33 cellular contexts compared by ENCODE assay signal in the genomic region with DNA sequence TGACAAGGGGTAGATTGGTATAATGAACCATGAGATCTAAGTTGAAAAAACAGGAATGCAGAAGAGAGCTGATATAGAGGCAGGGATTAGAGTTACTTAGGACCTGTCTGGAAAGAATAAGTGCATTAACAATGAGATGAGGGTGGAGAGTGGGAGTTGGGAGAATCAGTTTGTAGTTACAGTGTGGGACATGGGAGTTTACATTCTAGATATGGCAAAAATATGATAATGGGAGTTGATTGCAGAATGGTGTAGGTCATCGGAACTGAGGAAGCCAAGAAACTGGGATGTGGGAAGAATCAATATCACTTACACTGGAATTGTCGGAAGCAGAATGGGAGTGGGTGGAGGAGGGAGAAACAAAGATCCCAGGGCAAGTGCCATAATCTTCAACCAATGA.
"Had no signal": no experiment of that assay in that cellular context is flagged by ENCODE, and none has a peak within 500 bp of the region (broad histone marks: within the 10 kb centered on the region; RNA-seq: fewer than 3 reads in every experiment).

No MANE protein-coding gene starts in this region.

- H3K27ac ChIP-seq: ascending aorta, brain microvascular endothelial cell, coronary artery, dorsolateral prefrontal cortex, foreskin keratinocyte, gastrocnemius medialis, heart left ventricle, VCaP had no signal

- H3K36me3 Mint-ChIP-seq: activated naive CD4-positive, alpha-beta T cell treated with anti-CD3 and anti-CD28 coated beads, Interleukin-2, amount 10 ng/mL, durations not matched to agents 7 days and 5 days; activated naive CD4-positive, alpha-beta T cell treated with anti-CD3 and anti-CD28 coated beads, Interleukin-2, amount 50 U/mL, for 72 hours; activated naive CD8-positive, alpha-beta T cell treated with anti-CD3 and anti-CD28 coated beads, Interleukin-2, amount 10 ng/mL, durations not matched to agents 7 days and 5 days; WTC11 had no signal

- H3K4me3 ChIP-seq: ascending aorta, coronary artery, dorsolateral prefrontal cortex, gastrocnemius medialis, heart left ventricle had no signal

- H3K27me3 Mint-ChIP-seq: activated CD4-positive, alpha-beta memory T cell treated with anti-CD3 and anti-CD28 coated beads, Interleukin-2, amount 10 ng/mL, durations not matched to agents 7 days and 5 days; activated naive CD4-positive, alpha-beta T cell treated with anti-CD3 and anti-CD28 coated beads, Interleukin-2, amount 10 ng/mL, durations not matched to agents 7 days and 5 days; activated naive CD8-positive, alpha-beta T cell treated with anti-CD3 and anti-CD28 coated beads, Interleukin-2, amount 10 ng/mL, durations not matched to agents 7 days and 5 days; activated T-cell treated with anti-CD3 and anti-CD28 coated beads, Interleukin-2, amount 50 U/mL, for 24 hours; central memory CD8-positive, alpha-beta T cell; T-helper 17 cell had no signal

- DNase-seq: activated CD4-positive, alpha-beta memory T cell treated with anti-CD3 and anti-CD28 coated beads, Interleukin-2, amount 10 ng/mL, durations not matched to agents 7 days and 5 days; activated CD4-positive, alpha-beta T cell treated with anti-CD3 and anti-CD28 coated beads for 1 hour; activated CD4-positive, alpha-beta T cell treated with anti-CD3 and anti-CD28 coated beads for 4 hours; activated CD4-positive, alpha-beta T cell treated with anti-CD3 and anti-CD28 coated beads, Interleukin-2, amount 10 ng/mL, durations not matched to agents 7 days and 5 days; activated CD4-positive, alpha-beta T cell treated with anti-CD3 and anti-CD28 coated beads, Interleukin-2, amount 50 U/mL, for 4 hours; activated CD8-positive, alpha-beta memory T cell treated with anti-CD3 and anti-CD28 coated beads, Interleukin-2, amount 50 U/mL, for 48 hours; activated gamma-delta T cell; activated naive CD4-positive, alpha-beta T cell; activated naive CD4-positive, alpha-beta T cell treated with anti-CD3 and anti-CD28 coated beads, Interleukin-2, amount 10 ng/mL, durations not matched to agents 7 days and 5 days; activated naive CD8-positive, alpha-beta T cell treated with anti-CD3 and anti-CD28 coated beads, Interleukin-2, amount 10 ng/mL, durations not matched to agents 7 days and 5 days; activated T-cell treated with anti-CD3 and anti-CD28 coated beads for 4 hours; activated T-cell treated with anti-CD3 and anti-CD28 coated beads, Interleukin-2, amount 50 U/mL, for 24 hours; activated T-cell treated with anti-CD3 and anti-CD28 coated beads, Interleukin-2, amount 50 U/mL, for 72 hours; brain microvascular endothelial cell; dorsolateral prefrontal cortex; effector memory CD4-positive, alpha-beta T cell; endodermal cell; foreskin keratinocyte; gastrocnemius medialis; glutamatergic neuron; heart left ventricle; T-helper 1 cell; T-helper 17 cell; T1000 had no signal

- H3K27me3 ChIP-seq: ascending aorta, brain microvascular endothelial cell, dorsolateral prefrontal cortex, foreskin keratinocyte, gastrocnemius medialis, heart left ventricle had no signal

- H3K4me1 ChIP-seq: ascending aorta had no signal

- H3K9me3 Mint-ChIP-seq: activated CD4-positive, alpha-beta memory T cell treated with anti-CD3 and anti-CD28 coated beads, Interleukin-2, amount 10 ng/mL, durations not matched to agents 7 days and 5 days; activated CD4-positive, alpha-beta T cell treated with anti-CD3 and anti-CD28 coated beads, Interleukin-2, amount 10 ng/mL, durations not matched to agents 7 days and 5 days; activated naive CD4-positive, alpha-beta T cell treated with anti-CD3 and anti-CD28 coated beads, Interleukin-2, amount 10 ng/mL, durations not matched to agents 7 days and 5 days; activated naive CD4-positive, alpha-beta T cell treated with anti-CD3 and anti-CD28 coated beads, Interleukin-2, amount 50 U/mL, for 72 hours; activated naive CD8-positive, alpha-beta T cell treated with anti-CD3 and anti-CD28 coated beads, Interleukin-2, amount 10 ng/mL, durations not matched to agents 7 days and 5 days; activated T-cell treated with anti-CD3 and anti-CD28 coated beads, Interleukin-2, amount 50 U/mL, for 24 hours; activated T-cell treated with anti-CD3 and anti-CD28 coated beads, Interleukin-2, amount 50 U/mL, for 72 hours; dendritic cell treated with granulocyte-macrophage colony-stimulating factor and Interleukin-4, amounts not matched to agents 40 ng/mL and 50 ng/mL, for 4 days; endodermal cell; T-helper 2 cell treated with Interferon-gamma antibody and Interleukin-4, amounts not matched to agents 5 μg/mL and 100 μg/mL, for 36 hours; WTC11 had no signal

- H3K9me3 ChIP-seq: ascending aorta, gastrocnemius medialis, heart left ventricle had no signal

- H3K27ac Mint-ChIP-seq: activated CD4-positive, alpha-beta memory T cell treated with anti-CD3 and anti-CD28 coated beads, Interleukin-2, amount 10 ng/mL, durations not matched to agents 7 days and 5 days; activated CD4-positive, alpha-beta T cell treated with anti-CD3 and anti-CD28 coated beads, Interleukin-2, amount 10 ng/mL, durations not matched to agents 7 days and 5 days; activated naive CD4-positive, alpha-beta T cell treated with anti-CD3 and anti-CD28 coated beads, Interleukin-2, amount 10 ng/mL, durations not matched to agents 7 days and 5 days; activated naive CD4-positive, alpha-beta T cell treated with anti-CD3 and anti-CD28 coated beads, Interleukin-2, amount 50 U/mL, for 72 hours; activated naive CD8-positive, alpha-beta T cell treated with anti-CD3 and anti-CD28 coated beads, Interleukin-2, amount 10 ng/mL, durations not matched to agents 7 days and 5 days; activated T-cell treated with anti-CD3 and anti-CD28 coated beads, Interleukin-2, amount 50 U/mL, for 24 hours; activated T-cell treated with anti-CD3 and anti-CD28 coated beads, Interleukin-2, amount 50 U/mL, for 72 hours; dendritic cell treated with granulocyte-macrophage colony-stimulating factor and Interleukin-4, amounts not matched to agents 40 ng/mL and 50 ng/mL, for 4 days; endodermal cell; T-helper 17 cell; T-helper 2 cell treated with Interferon-gamma antibody and Interleukin-4, amounts not matched to agents 5 μg/mL and 100 μg/mL, for 36 hours; WTC11 had no signal

- FAIRE-seq: bronchial epithelial cell had no signal

- H3K36me3 ChIP-seq: ascending aorta, brain microvascular endothelial cell, gastrocnemius medialis, heart left ventricle had no signal

- H3K4me1 Mint-ChIP-seq: activated CD4-positive, alpha-beta memory T cell treated with anti-CD3 and anti-CD28 coated beads, Interleukin-2, amount 10 ng/mL, durations not matched to agents 7 days and 5 days; activated CD4-positive, alpha-beta T cell treated with anti-CD3 and anti-CD28 coated beads, Interleukin-2, amount 10 ng/mL, durations not matched to agents 7 days and 5 days; central memory CD8-positive, alpha-beta T cell; endodermal cell; T-helper 17 cell had no signal

- H3K4me3 Mint-ChIP-seq: activated CD4-positive, alpha-beta memory T cell treated with anti-CD3 and anti-CD28 coated beads, Interleukin-2, amount 10 ng/mL, durations not matched to agents 7 days and 5 days; activated CD4-positive, alpha-beta T cell treated with anti-CD3 and anti-CD28 coated beads, Interleukin-2, amount 10 ng/mL, durations not matched to agents 7 days and 5 days; activated naive CD4-positive, alpha-beta T cell treated with anti-CD3 and anti-CD28 coated beads, Interleukin-2, amount 10 ng/mL, durations not matched to agents 7 days and 5 days; activated naive CD8-positive, alpha-beta T cell treated with anti-CD3 and anti-CD28 coated beads, Interleukin-2, amount 10 ng/mL, durations not matched to agents 7 days and 5 days; activated T-cell treated with anti-CD3 and anti-CD28 coated beads, Interleukin-2, amount 50 U/mL, for 24 hours; activated T-cell treated with anti-CD3 and anti-CD28 coated beads, Interleukin-2, amount 50 U/mL, for 72 hours; central memory CD8-positive, alpha-beta T cell; dendritic cell treated with granulocyte-macrophage colony-stimulating factor and Interleukin-4, amounts not matched to agents 40 ng/mL and 50 ng/mL, for 4 days; endodermal cell; T-helper 17 cell; T-helper 2 cell treated with Interferon-gamma antibody and Interleukin-4, amounts not matched to agents 5 μg/mL and 100 μg/mL, for 36 hours; WTC11 had no signal
